ENCODE assay signal across 24 cellular contexts in the genomic region with DNA sequence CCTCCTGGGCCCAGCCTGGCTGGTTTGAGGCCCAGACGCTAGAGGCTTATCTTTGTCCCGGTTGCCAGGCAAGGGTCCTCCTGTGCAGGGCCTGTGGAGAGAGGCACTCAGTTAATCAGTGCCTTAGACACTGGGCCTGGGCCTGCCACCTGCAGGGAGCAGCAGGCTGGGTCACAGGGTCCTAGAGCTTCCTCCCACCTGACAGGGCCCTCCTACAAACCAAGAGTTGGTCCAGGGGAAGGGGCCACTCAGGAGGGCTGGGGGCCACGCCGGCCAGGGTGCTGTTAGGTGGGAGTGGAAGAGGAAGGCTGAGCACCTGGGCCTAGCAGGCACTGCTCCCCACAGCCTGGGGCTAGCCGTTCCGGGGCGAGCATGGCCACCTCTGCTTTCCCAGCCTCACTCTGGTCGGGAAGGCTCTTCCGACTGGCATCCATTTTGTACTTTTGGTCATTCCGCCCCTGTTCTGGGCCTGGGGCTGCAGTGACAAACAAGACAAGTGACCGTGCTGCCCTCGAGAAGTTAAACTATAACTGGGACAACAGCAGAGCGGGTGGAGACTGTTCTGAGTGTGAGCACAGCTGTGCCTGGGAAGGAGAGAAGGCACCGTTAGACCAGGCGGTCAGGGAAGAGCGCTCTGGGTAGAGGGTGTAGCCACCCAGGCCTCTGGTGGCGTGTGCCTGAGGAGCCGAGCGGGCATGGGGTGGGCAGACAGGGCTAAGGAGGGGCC. TPM values are rescaled to one million over a fixed set of nuclear protein-coding genes. Genes with fewer than 3 reads are reported as not detected.
DNase-seq lines count a peak whose midpoint lies in the region; ATAC-seq, FAIRE-seq and TF ChIP-seq lines count a peak whose summit lies in the region.
"Had no signal": no experiment of that assay in that cellular context is flagged by ENCODE, and none has a peak within 500 bp of the region (broad histone marks: within the 10 kb centered on the region; RNA-seq: fewer than 3 reads in every experiment).

No MANE protein-coding gene starts in this region.

- FAIRE-seq in HepG2 (lab: Jason Lieb, UNC): peak; percentile 98
- FAIRE-seq: astrocyte had no signal

- no peak for TF ChIP-seq EP300 in HepG2 (IDR thresholded peaks at IDR 0.05; ENCODE audit: low read depth in 2 of 2, low read length in 2 of 2)
- no peak for TF ChIP-seq EP300 in HepG2 (CRISPR knock-in tag; IDR thresholded peaks at IDR 0.05; ENCODE audit: borderline replicate concordance)
- no peak for TF ChIP-seq EP300 in stomach (IDR thresholded peaks at IDR 0.05)

- TF ChIP-seq POLR2A in body of pancreas (IDR thresholded peaks at IDR 0.05): peak in 2 of 3 donors; percentile 46 to 54
- TF ChIP-seq POLR2A in HepG2 (IDR thresholded peaks at IDR 0.05; ENCODE audit: insufficient read depth in 1 of 2, low read depth in 2 of 2, low read length in 2 of 2): peak; percentile 38 to 59; a peak in 2 of 4 replicates
- TF ChIP-seq POLR2A in stomach (IDR thresholded peaks at IDR 0.05): no peak
- no peak for TF ChIP-seq POLR2A in lower leg skin (IDR thresholded peaks at IDR 0.05)

- H3K9me3 ChIP-seq in body of pancreas (no peaks in the 10 kb centered on the region), HepG2 (ENCODE audit: low read length) (peaks cover 9% of the 10 kb centered on the region), stomach (no peaks in the 10 kb centered on the region)
- H3K9me3 ChIP-seq: gastrocnemius medialis, Peyer's patch had no signal

- peak overlapping the region; percentile 70 for H3K9ac ChIP-seq in HepG2 (ENCODE audit: insufficient read depth, low read depth, low read length)

- H3K4me1 Mint-ChIP-seq in activated CD8-positive, alpha-beta T cell treated with anti-CD3 and anti-CD28 coated beads for 36 hours (ENCODE audit: low read depth): peaks cover 3% of the 10 kb centered on the region
- H3K4me1 Mint-ChIP-seq: activated naive CD4-positive, alpha-beta T cell treated with anti-CD3 and anti-CD28 coated beads, Interleukin-2, amount 10 ng/mL, durations not matched to agents 7 days and 5 days had no signal

- peak; percentile 80 for ATAC-seq in body of pancreas
- ATAC-seq in HepG2: peak; percentile 91
- no peak for ATAC-seq in activated CD8-positive, alpha-beta T cell treated with anti-CD3 and anti-CD28 coated beads for 36 hours
- ATAC-seq in GM18502 (IDR thresholded peaks at IDR 0.05; ENCODE audit: poor library complexity, unreplicated experiment): no peak
- ATAC-seq: activated CD4-positive, alpha-beta T cell treated with anti-CD3 and anti-CD28 coated beads for 36 hours; gastrocnemius medialis had no signal

- H3K36me3 Mint-ChIP-seq in activated CD8-positive, alpha-beta T cell treated with anti-CD3 and anti-CD28 coated beads for 36 hours (ENCODE audit: low read depth): peaks cover 27% of the 10 kb centered on the region

- H2AFZ ChIP-seq in HepG2 (ENCODE audit: low read length): no peak overlapping the region

- H3K36me3 ChIP-seq in body of pancreas (replicated peaks in 1 of 2; ENCODE audit: insufficient read depth in 1 of 2, low read depth in 2 of 2) (no peaks in the 10 kb centered on the region), HepG2 (replicated peaks in 1 of 2; ENCODE audit: control insufficient read depth in 1 of 2, insufficient read depth in 2 of 2, low read length in 2 of 2) (peaks cover 2 to 5% of the 10 kb centered on the region in 2 experiments; a peak in 3 of 5 replicates), stomach (peaks cover 0 to 60% (median 27%) of the 10 kb centered on the region in 4 donors)
- H3K36me3 ChIP-seq: SJSA1, thoracic aorta had no signal

- 14 to 19% methylated on average over 4 to 19 of the region's 19 CpGs for WGBS in body of pancreas, 2 donors
- 0% methylated on average over 14 of the region's 19 CpGs for WGBS in HepG2 (ENCODE audit: low lambda C conversion rate)
- 59 to 74% (median 61%) methylated on average over 13 to 19 of the region's 19 CpGs for WGBS in stomach, 5 donors
- 94% methylated on average over 17 to 19 of the region's 19 CpGs for WGBS in lower leg skin, 2 donors

- BruUV-seq in HepG2 (replicated peaks; lab: Mats Ljungman, UMichigan): TSS peak; percentile 85

- H3K4me1 ChIP-seq in body of pancreas (peaks cover 100% of the 10 kb centered on the region), HepG2 (ENCODE audit: insufficient read depth, low read length) (peaks cover 23% of the 10 kb centered on the region), stomach (peaks cover 7 to 44% (median 23%) of the 10 kb centered on the region in 4 donors)
- H3K4me1 ChIP-seq: Peyer's patch, SJSA1 had no signal

- H3K27ac ChIP-seq in body of pancreas (peak overlapping the region; percentile 91 to 93 (median 92)), HepG2 (ENCODE audit: extremely low read length, insufficient read depth, low read length) (peak overlapping the region; percentile 92), stomach (peak overlapping the region in 3 of 5 donors; percentile 42 to 52 (median 44))
- H3K27ac ChIP-seq: esophagus muscularis mucosa, gastrocnemius medialis, Peyer's patch, SJSA1, thoracic aorta had no signal

- no peak for TF ChIP-seq CTCF in body of pancreas (IDR thresholded peaks at IDR 0.05)
- peak; percentile 56 for TF ChIP-seq CTCF in HepG2 (CRISPR knock-in tag; IDR thresholded peaks at IDR 0.05)
- no peak for TF ChIP-seq CTCF in stomach (IDR thresholded peaks at IDR 0.05)
- TF ChIP-seq CTCF in activated CD8-positive, alpha-beta T cell treated with anti-CD3 and anti-CD28 coated beads for 36 hours (IDR thresholded peaks at IDR 0.05): no peak
- no peak for TF ChIP-seq CTCF in lower leg skin (IDR thresholded peaks at IDR 0.05)

- in situ Hi-C loops in Caki2 (cut with HindIII; ENCODE audit: low pct_unique_long_range_greater_than_20kb, low sequenced_read_pairs): no loop called here
- in situ Hi-C loops in HepG2 (cut with HindIII; ENCODE audit: extremely low pct_ligation_motif_present, low pct_unique_long_range_greater_than_20kb): no loop called here

- no peak overlapping the region for H3K4me3 Mint-ChIP-seq in activated CD8-positive, alpha-beta T cell treated with anti-CD3 and anti-CD28 coated beads for 36 hours
- H3K4me3 Mint-ChIP-seq: activated CD4-positive, alpha-beta T cell treated with anti-CD3 and anti-CD28 coated beads for 36 hours; activated naive CD4-positive, alpha-beta T cell treated with anti-CD3 and anti-CD28 coated beads, Interleukin-2, amount 10 ng/mL, durations not matched to agents 7 days and 5 days; memory B cell had no signal

- H4K20me1 ChIP-seq in HepG2 (ENCODE audit: insufficient read depth, low read length): no peaks in the 10 kb centered on the region; the same call in 1 of the 2 replicates

- no peak overlapping the region for H3K27ac Mint-ChIP-seq in activated CD8-positive, alpha-beta T cell treated with anti-CD3 and anti-CD28 coated beads for 36 hours
- H3K27ac Mint-ChIP-seq: activated CD4-positive, alpha-beta T cell treated with anti-CD3 and anti-CD28 coated beads for 36 hours; activated naive CD4-positive, alpha-beta T cell treated with anti-CD3 and anti-CD28 coated beads, Interleukin-2, amount 10 ng/mL, durations not matched to agents 7 days and 5 days; memory B cell had no signal

- POLR2A ChIA-PET in HepG2 (lab: Yijun Ruan, JAX): interaction anchor here (0.6 kb wide), 1 partner anchor 101 kb away, joined by 3 read pairs; no protein-coding TSS in a partner anchor
- POLR2A ChIA-PET in activated CD8-positive, alpha-beta T cell treated with anti-CD3 and anti-CD28 coated beads for 36 hours (lab: Charles Lee): interaction anchor here (0.6 kb wide), 1 partner anchor 244 kb away, joined by 3 read pairs; the partner anchor contains the start of gene ANKLE2

- H3K27me3 ChIP-seq in body of pancreas: no peaks in the 10 kb centered on the region
- no peaks in the 10 kb centered on the region for H3K27me3 ChIP-seq in HepG2 (ENCODE audit: control insufficient read depth in 1 of 2, insufficient read depth in 2 of 2, low read length in 2 of 2)
- H3K27me3 ChIP-seq in stomach: no peaks in the 10 kb centered on the region
- H3K27me3 ChIP-seq: esophagus muscularis mucosa, gastrocnemius medialis, Peyer's patch, SJSA1 had no signal

- no peaks in the 10 kb centered on the region for H3K27me3 Mint-ChIP-seq in activated CD8-positive, alpha-beta T cell treated with anti-CD3 and anti-CD28 coated beads for 36 hours
- H3K27me3 Mint-ChIP-seq: activated CD4-positive, alpha-beta T cell treated with anti-CD3 and anti-CD28 coated beads for 36 hours; activated naive CD4-positive, alpha-beta T cell treated with anti-CD3 and anti-CD28 coated beads, Interleukin-2, amount 10 ng/mL, durations not matched to agents 7 days and 5 days; memory B cell; naive B cell had no signal

- H3K79me2 ChIP-seq in HepG2 (ENCODE audit: insufficient read depth, low read length): no peaks in the 10 kb centered on the region

- DNase-seq in Caki2 (ENCODE audit: low read depth) (peak; percentile 72), body of pancreas (peak; percentile 76 to 82 (median 80)), HepG2 (ENCODE audit: low spot score) (peak; percentile 87), stomach (no peak), mucosa of gallbladder (ENCODE audit: low spot score) (no peak), lower leg skin (ENCODE audit: low spot score in 2 of 2) (no peak)
- no peak for DNase-seq in activated CD8-positive, alpha-beta T cell treated with anti-CD3 and anti-CD28 coated beads for 36 hours
- DNase-seq: activated CD4-positive, alpha-beta T cell treated with anti-CD3 and anti-CD28 coated beads for 36 hours; activated naive CD4-positive, alpha-beta T cell treated with anti-CD3 and anti-CD28 coated beads, Interleukin-2, amount 10 ng/mL, durations not matched to agents 7 days and 5 days; effector CD4-positive, alpha-beta T cell; gastrocnemius medialis; islet precursor cell; naive B cell; NCI-H1417; NCI-H2107; NCI-H524; Peyer's patch; T-helper 1 cell had no signal

- peaks cover 4% of the 10 kb centered on the region for H3K9me3 Mint-ChIP-seq in activated CD8-positive, alpha-beta T cell treated with anti-CD3 and anti-CD28 coated beads for 36 hours

- CTCF ChIA-PET in HepG2 (lab: Yijun Ruan, JAX; ENCODE audit: low intra/inter-chr PET ratio, low total read pairs): no interaction called here
- CTCF ChIA-PET in activated CD8-positive, alpha-beta T cell treated with anti-CD3 and anti-CD28 coated beads for 36 hours (lab: Charles Lee): interaction anchor here (1.1 kb wide), 1 partner anchor 99 kb away, joined by 6 read pairs; no protein-coding TSS in a partner anchor

- H3K4me3 ChIP-seq in body of pancreas: no peak overlapping the region
- H3K4me3 ChIP-seq in HepG2 (replicated peaks in 1 of 3; ENCODE audit: insufficient read depth in 1 of 3, low read depth in 2 of 3, low read length in 3 of 3): peak overlapping the region; percentile 38 to 73 (median 56); a peak in 5 of 6 replicates
- no peak overlapping the region for H3K4me3 ChIP-seq in stomach
- no peak overlapping the region for H3K4me3 ChIP-seq in lower leg skin (ENCODE audit: low read depth, poor library complexity, severe bottlenecking)
- H3K4me3 ChIP-seq: esophagus muscularis mucosa, gastrocnemius medialis, Peyer's patch, SJSA1, thoracic aorta had no signal

- no peak for TF ChIP-seq RAD21 in HepG2 (CRISPR knock-in tag; IDR thresholded peaks at IDR 0.05)

- intact Hi-C loops in body of pancreas (cut with DNase I): no loop called here
- intact Hi-C loops in HepG2 (cut with micrococcal nuclease; ENCODE audit: unreplicated experiment): loop anchor here (2.0 kb wide), 1 partner anchor 24 kb away; no protein-coding TSS in a partner anchor
- intact Hi-C loops in stomach (cut with DNase I; ENCODE audit: low total_unique reads): no loop called here
- intact Hi-C loops in activated CD8-positive, alpha-beta T cell treated with anti-CD3 and anti-CD28 coated beads for 36 hours (cut with micrococcal nuclease): no loop called here
- intact Hi-C loops in lower leg skin (cut with DNase I; ENCODE audit: low total_unique reads): no loop called here

- peak overlapping the region; percentile 85 for H3K4me2 ChIP-seq in HepG2 (ENCODE audit: low read depth, low read length)

RNA-seq across cellular contexts. Expression of gene FBRSL1, which starts 27.2 kb away (rescaled TPM):
- 6.7 and 8.3 TPM in 2 replicates for total RNA-seq in Caki2 (2014; rRNA removed; shearing (Covaris generic); ENCODE audit: low replicate concordance)
- total RNA-seq in body of pancreas (10 to 100 TPM; 29.8 to 50.1 TPM), HepG2 (2016; rRNA removed; fragmentation: Illumina TruSeq; extraction: Trizol) (3.7 and 7.9 TPM in 2 replicates), stomach (100 to 1,000 TPM in 1 of 5 donors, 10 to 100 TPM in 2, 1 to 10 TPM in 2; 5.3 to 110 (median 51.1) TPM), mucosa of gallbladder (67.1 TPM), lower leg skin (100 to 1,000 TPM in 1 of 4 donors, 10 to 100 TPM in 3; 15.5 to 250 (median 19.6) TPM)
- 2.7 and 3.6 TPM in 2 replicates for total RNA-seq in HepG2 (2016; cell fraction: cytosol; rRNA removed; fragmentation: Illumina TruSeq; extraction: Trizol; ENCODE audit: low read depth)
- 5.4 and 6.9 TPM in 2 replicates for total RNA-seq in HepG2 (2016; cell fraction: insoluble cytoplasmic fraction; rRNA removed; fragmentation: Illumina TruSeq; extraction: Trizol)
- total RNA-seq in HepG2 (2016; cell fraction: membrane; rRNA removed; fragmentation: Illumina TruSeq; extraction: Trizol): 7.0 and 9.3 TPM in 2 replicates
- 10.9 and 11.0 TPM in 2 replicates for total RNA-seq in HepG2 (2016; cell fraction: nucleus; rRNA removed; fragmentation: Illumina TruSeq; extraction: Trizol)
- polyA plus RNA-seq in HepG2 (2011; rRNA removed) (3.6 and 4.9 TPM in 2 replicates), stomach (10 to 100 TPM; 13.3 to 17.6 (median 13.7) TPM)
- polyA plus RNA-seq in HepG2 (2011; cell fraction: cytosol; rRNA removed): 3.0 and 6.0 TPM in 2 replicates
- polyA plus RNA-seq in HepG2 (2011; cell fraction: nucleus; rRNA removed): 50.9 and 76.3 TPM in 2 replicates
- 25.5 and 31.0 TPM in 2 replicates for polyA plus RNA-seq in HepG2 (2012)
- 5.9 and 6.4 TPM in 2 replicates for polyA plus RNA-seq in HepG2 (2016; cell fraction: cytosol; fragmentation: Illumina TruSeq; extraction: Trizol; ENCODE audit: low read depth)
- 20.0 and 28.2 TPM in 2 replicates for polyA plus RNA-seq in HepG2 (2016; cell fraction: insoluble cytoplasmic fraction; fragmentation: Illumina TruSeq; extraction: Trizol; ENCODE audit: low read depth)
- 20.5 and 23.8 TPM in 2 replicates for polyA plus RNA-seq in HepG2 (2016; cell fraction: membrane; fragmentation: Illumina TruSeq; extraction: Trizol; ENCODE audit: low read depth)
- 64.1 and 69.3 TPM in 2 replicates for polyA plus RNA-seq in HepG2 (2016; cell fraction: nucleus; fragmentation: Illumina TruSeq; extraction: Trizol; ENCODE audit: insufficient read depth, low read depth)
- polyA minus RNA-seq in HepG2 (2011; rRNA and poly(A)+ RNA removed; ENCODE audit: low replicate concordance): 3.8 and 7.6 TPM in 2 replicates
- 17.3 and 28.7 TPM in 2 replicates for polyA minus RNA-seq in HepG2 (2011; cell fraction: cytosol; rRNA and poly(A)+ RNA removed)
- polyA minus RNA-seq in HepG2 (2011; cell fraction: nucleus; rRNA and poly(A)+ RNA removed): 8.5 and 11.2 TPM in 2 replicates
- total RNA-seq in activated CD8-positive, alpha-beta T cell treated with anti-CD3 and anti-CD28 coated beads for 36 hours: 10 to 100 TPM; 41.4 to 48.1 TPM

Comparison
In these comparisons a context has a peak if more than half of its experiments do, and no peak if none do; other contexts are left out.
1. DNase-seq: peak in Caki2 (single experiment), body of pancreas (4 of 4) and HepG2 (single experiment); none in stomach (single experiment), activated CD8-positive, alpha-beta T cell treated with anti-CD3 and anti-CD28 coated beads for 36 hours (single experiment), mucosa of gallbladder (single experiment) and lower leg skin (0 of 2).
2. ATAC-seq: peak in body of pancreas (single experiment) and HepG2 (single experiment); none in activated CD8-positive, alpha-beta T cell treated with anti-CD3 and anti-CD28 coated beads for 36 hours (single experiment) and GM18502 (single experiment).
3. H3K4me3 ChIP-seq: peak in HepG2 (3 of 3); none in body of pancreas (0 of 2), stomach (0 of 4) and lower leg skin (single experiment).
4. POLR2A ChIP-seq: peak in body of pancreas (2 of 3) and HepG2 (2 of 2); none in stomach (0 of 4) and lower leg skin (0 of 2).
5. Peak in every context shown above with its lines, with median percentiles within 50 percentile points of each other: H3K27ac ChIP-seq.